Comparison of ENCODE assay signal across 8 cellular contexts in genomic region chr12:120115692-120116442, GRCh38. TPM values are rescaled to one million over a fixed set of nuclear protein-coding genes. Genes with fewer than 3 reads are reported as not detected.
DNase-seq lines count a peak whose midpoint lies in the region; ATAC-seq lines count a peak whose summit lies in the region.

No MANE protein-coding gene starts in this region.

- H3K9me3 ChIP-seq in mucosa of rectum (ENCODE audit: control insufficient read depth in 2 of 2, low read length in 2 of 2) = no peaks in the 10 kb centered on the region

- H3K36me3 ChIP-seq in mucosa of rectum (ENCODE audit: control insufficient read depth in 2 of 2, insufficient read depth in 2 of 2, low read length in 2 of 2) (peaks cover 0 to 7% of the 10 kb centered on the region in 2 donors), urinary bladder (ENCODE audit: insufficient read depth) (no peaks in the 10 kb centered on the region)

- peak; percentile 12 for ATAC-seq in HG02981 (IDR thresholded peaks at IDR 0.05; ENCODE audit: unreplicated experiment)

- H3K27ac ChIP-seq in mucosa of rectum (ENCODE audit: low read depth in 2 of 2, low read length in 2 of 2) = peak overlapping the region; percentile 91 to 96
- H3K27ac ChIP-seq in urinary bladder (ENCODE audit: low read depth) = peak overlapping the region; percentile 42

- H3K4me3 ChIP-seq in mucosa of rectum (ENCODE audit: low read length in 2 of 2) (peak overlapping the region; percentile 96 to 98), urinary bladder (ENCODE audit: low read depth, low read length) (peak overlapping the region; percentile 99)

- no peaks in the 10 kb centered on the region for H3K27me3 ChIP-seq in mucosa of rectum (ENCODE audit: control insufficient read depth in 2 of 2, insufficient read depth in 2 of 2, low read length in 2 of 2)

- DNase-seq in ELF-1 (ENCODE audit: low read depth, low spot score) = peak; percentile 42
- DNase-seq in RPMI7951 (ENCODE audit: low read depth) = peak; percentile 24
- peak; percentile 67 for DNase-seq in dermis blood vessel endothelial cell
- no peak for DNase-seq in DMS153 (lab: John Stamatoyannopoulos, UW)
- DNase-seq in NCI-H1694 treated with DMSO at 0.1 percent for 48 hours (lab: John Stamatoyannopoulos, UW) = no peak

- H3K4me1 ChIP-seq in mucosa of rectum (ENCODE audit: control insufficient read depth in 2 of 2, insufficient read depth in 2 of 2, low read length in 2 of 2) (peaks cover 18 to 28% of the 10 kb centered on the region in 2 donors), urinary bladder (ENCODE audit: insufficient read depth) (no peaks in the 10 kb centered on the region)

- H3K9ac ChIP-seq in mucosa of rectum (ENCODE audit: low read depth in 1 of 2, low read length in 2 of 2) = peak overlapping the region; percentile 84 to 89

- WGBS in urinary bladder = 16% methylated on average over 31 of the region's 31 CpGs

RNA-seq across cellular contexts. Expression of gene RAB35, which starts 0.7 kb away (rescaled TPM):
- total RNA-seq in RPMI7951 (2014; rRNA removed; shearing (Covaris generic)) = 16.6 and 16.8 TPM in 2 replicates
- 42.0 and 51.6 TPM in 2 replicates for total RNA-seq in dermis blood vessel endothelial cell
- total RNA-seq in urinary bladder = 14.9 TPM
- polyA plus RNA-seq in urinary bladder = 42.4 TPM

Comparison
In these comparisons a context has a peak if more than half of its experiments do, and no peak if none do; other contexts are left out.
1. DNase-seq: peak in ELF-1 (single experiment), RPMI7951 (single experiment) and dermis blood vessel endothelial cell (single experiment); none in DMS153 (single experiment) and NCI-H1694 treated with DMSO at 0.1 percent for 48 hours (single experiment).